8 cellular contexts compared by ENCODE assay signal in genomic region chr15:41115652-41116115, GRCh38. TPM values are rescaled to one million over a fixed set of nuclear protein-coding genes. Genes with fewer than 3 reads are reported as not detected.
DNase-seq lines count a peak whose midpoint lies in the region; ATAC-seq and TF ChIP-seq lines count a peak whose summit lies in the region.

No MANE protein-coding gene starts in this region.

- peak; percentile 43 for ATAC-seq in GM21528 (IDR thresholded peaks at IDR 0.05; ENCODE audit: low FRiP score, unreplicated experiment)

- no peaks in the 10 kb centered on the region for H3K27me3 Mint-ChIP-seq in IgD-negative memory B cell
- peaks cover 6% of the 10 kb centered on the region for H3K27me3 Mint-ChIP-seq in brain

- no peaks in the 10 kb centered on the region for H3K9me3 Mint-ChIP-seq in IgD-negative memory B cell
- H3K9me3 Mint-ChIP-seq in brain = no peaks in the 10 kb centered on the region

- H3K4me1 Mint-ChIP-seq in IgD-negative memory B cell (peaks cover 13 to 21% (median 17%) of the 10 kb centered on the region in 3 donors), brain (peaks cover 27% of the 10 kb centered on the region)

- H3K36me3 Mint-ChIP-seq in IgD-negative memory B cell = no peaks in the 10 kb centered on the region
- H3K36me3 Mint-ChIP-seq in brain = peaks cover 16% of the 10 kb centered on the region

- H3K27ac Mint-ChIP-seq in IgD-negative memory B cell (peak overlapping the region; percentile 97 to 100 (median 98)), brain (peak overlapping the region; percentile 98 to 100 (median 99))

- peak overlapping the region; percentile 96 to 98 (median 96) for H3K4me3 Mint-ChIP-seq in IgD-negative memory B cell
- H3K4me3 Mint-ChIP-seq in brain = peak overlapping the region; percentile 89 to 98 (median 97)

- DNase-seq in DMS79 (lab: John Stamatoyannopoulos, UW) (peak; percentile 15), UCSD-AML1 (lab: John Stamatoyannopoulos, UW; ENCODE audit: unreplicated experiment) (peak; percentile 74), inferior parietal cortex (ENCODE audit: extremely low spot score) (peak; percentile 48), NCI-H128 (lab: John Stamatoyannopoulos, UW; ENCODE audit: unreplicated experiment) (no peak)
- peak; percentile 73 for DNase-seq in stimulated activated CD4-positive, alpha-beta T cell treated with anti-CD3 and anti-CD28 coated beads, Interleukin-12 subunit alpha, Interleukin-12 subunit beta, amount 100 ng/mL, for 4 hours

- no peak for TF ChIP-seq CTCF in brain (conservative IDR thresholded peaks at IDR 0.05)

RNA-seq across cellular contexts. Expression of gene INO80, which starts 0.4 kb away (rescaled TPM):
- polyA plus RNA-seq in IgD-negative memory B cell (7.4 TPM), brain (ENCODE audit: insufficient read depth, low read depth, low replicate concordance) (6.0 TPM)
